Comparison of ENCODE assay signal across 1 cellular context in genomic region chr2:238264072-238264460, GRCh38.
TF ChIP-seq lines count a peak whose summit lies in the region.

No MANE protein-coding gene starts in this region.

TF ChIP-seq in GM23338, 12 proteins besides CTCF, POLR2A, EP300 and RAD21 (continued from another document):
- TF ChIP-seq ZNF462 (CRISPR knock-in tag; IDR thresholded peaks at IDR 0.05) (no peak), STAT1 (IDR thresholded peaks at IDR 0.05; ENCODE audit: unreplicated experiment) (no peak), ETS1 (IDR thresholded peaks at IDR 0.05) (no peak), NANOG (IDR thresholded peaks at IDR 0.05; ENCODE audit: borderline replicate concordance) (no peak), JUNB (IDR thresholded peaks at IDR 0.05; ENCODE audit: unreplicated experiment) (no peak), EZH2 (IDR thresholded peaks at IDR 0.05; ENCODE audit: low read depth, unreplicated experiment) (no peak), ZNF114 (CRISPR knock-in tag; IDR thresholded peaks at IDR 0.05) (no peak), REST (IDR thresholded peaks at IDR 0.05; ENCODE audit: unreplicated experiment) (no peak), EZH2phosphoT487 (IDR thresholded peaks at IDR 0.05; ENCODE audit: unreplicated experiment) (no peak), ZNF331 (CRISPR knock-in tag; IDR thresholded peaks at IDR 0.05; ENCODE audit: low read depth) (no peak)
